ENCODE assay signal across 2 cellular contexts in genomic region chr7:134778941-134779740, GRCh38.
A peak's percentile ranks its signal among the peaks of the same experiment; 100 is the strongest.
TF ChIP-seq lines count a peak whose summit lies in the region.

CALD1 (plus strand) TSS chr7:134779634; CDS start chr7:134867734, 88,100 bp downstream.

TF ChIP-seq in H1, 55 proteins besides CTCF, POLR2A, EP300 and RAD21 (continued from another document and continues in another):
- TF ChIP-seq CHD7 (IDR thresholded peaks at IDR 0.05; ENCODE audit: insufficient replicate concordance, low read length) (no peak), EGR1 (IDR thresholded peaks at IDR 0.05; ENCODE audit: borderline replicate concordance, low read depth, low read length) (no peak), ATF2 (IDR thresholded peaks at IDR 0.05; ENCODE audit: low read length) (peak; percentile 86; the same call in 1 of the 2 replicates), HDAC6 (IDR thresholded peaks at IDR 0.05; ENCODE audit: low read depth, low read length) (no peak), BCL11A (IDR thresholded peaks at IDR 0.05; ENCODE audit: low read depth in 2 of 2, low read length in 2 of 2) (no peak), YY1 (IDR thresholded peaks at IDR 0.05; ENCODE audit: low read depth, low read length) (no peak), KDM5A (IDR thresholded peaks at IDR 0.05; ENCODE audit: low read length) (no peak), SP1 (IDR thresholded peaks at IDR 0.05; ENCODE audit: low read depth, low read length) (0 out of 2 replicates have a peak, but pooled peaks have one; percentile 46), JUN (IDR thresholded peaks at IDR 0.05; ENCODE audit: low read depth, low read length) (no peak), POU5F1 (IDR thresholded peaks at IDR 0.05; ENCODE audit: low read depth, low read length) (no peak), SUZ12 (IDR thresholded peaks at IDR 0.05; ENCODE audit: low read length) (no peak), KDM4A (IDR thresholded peaks at IDR 0.05; ENCODE audit: low read depth, low read length, severe bottlenecking) (no peak), SAP30 (IDR thresholded peaks at IDR 0.05; ENCODE audit: insufficient read depth, insufficient replicate concordance, low read length) (no peak), SIN3A (conservative IDR thresholded peaks at IDR 0.05 in 1 of 2, IDR thresholded peaks at IDR 0.05 in 1 of 2; ENCODE audit: low read depth in 1 of 2, low read length in 2 of 2) (no peak; a peak in 1 of 4 replicates), CEBPB (IDR thresholded peaks at IDR 0.05; ENCODE audit: low read depth, low read length) (0 out of 2 replicates have a peak, but pooled peaks have one; percentile 25), CTBP2 (IDR thresholded peaks at IDR 0.05; ENCODE audit: borderline replicate concordance, insufficient read depth, insufficient read length, low read length) (no peak)

TF ChIP-seq in liver, 16 proteins besides CTCF, POLR2A, EP300 and RAD21 (continued from another document):
- TF ChIP-seq REST (IDR thresholded peaks at IDR 0.05) (peak; percentile 17), JUND (IDR thresholded peaks at IDR 0.05) (peak in 1 of 2 donors; percentile 20), FOXA1 (IDR thresholded peaks at IDR 0.05) (no peak), TAF1 (conservative IDR thresholded peaks at IDR 0.05) (peak; percentile 75), YY1 (IDR thresholded peaks at IDR 0.05) (no peak), HNF4G (IDR thresholded peaks at IDR 0.05) (no peak), FOXA2 (IDR thresholded peaks at IDR 0.05) (no peak), MAX (IDR thresholded peaks at IDR 0.05) (no peak), ZBTB33 (IDR thresholded peaks at IDR 0.05) (no peak), ATF3 (IDR thresholded peaks at IDR 0.05) (no peak)
